In the genomic region with DNA sequence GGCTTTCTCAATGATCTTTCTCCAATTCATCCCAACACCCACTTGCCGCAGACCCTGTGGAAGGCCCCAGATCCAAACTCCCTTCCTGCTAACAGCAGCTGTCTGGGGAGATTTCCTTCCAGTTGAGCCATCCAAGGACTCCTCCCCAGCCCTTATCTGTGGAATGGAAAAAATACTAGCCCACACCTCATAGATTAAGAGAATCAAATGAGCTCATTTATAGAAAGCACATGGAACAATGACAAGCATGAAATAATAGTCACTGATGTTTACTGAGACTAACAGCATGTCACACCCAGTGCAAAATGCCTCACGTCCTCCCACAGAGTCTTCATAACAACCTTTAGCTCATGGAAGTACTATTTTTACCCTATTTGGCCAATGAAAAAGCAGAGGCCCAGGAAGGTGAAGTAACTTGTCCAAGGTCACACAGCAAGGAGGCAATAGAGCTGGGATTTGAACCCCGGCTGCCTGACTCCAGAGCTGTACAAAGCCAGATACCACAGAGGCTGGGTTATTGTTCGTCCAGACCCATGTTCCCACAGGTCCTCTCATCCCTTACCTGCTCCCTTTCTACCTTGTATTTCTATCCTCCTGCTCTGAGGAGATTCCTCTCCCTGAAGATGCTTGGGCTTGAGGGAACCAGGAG, we compare ENCODE assay signal across 11 cellular contexts. TPM values are rescaled to one million over a fixed set of nuclear protein-coding genes. Genes with fewer than 3 reads are reported as not detected.
DNase-seq lines count a peak whose midpoint lies in the region; ATAC-seq and TF ChIP-seq lines count a peak whose summit lies in the region.
"Had no signal": no experiment of that assay in that cellular context is flagged by ENCODE, and none has a peak within 500 bp of the region (broad histone marks: within the 10 kb centered on the region; RNA-seq: fewer than 3 reads in every experiment).

No MANE protein-coding gene starts in this region.

- no peak for ATAC-seq in GM18867 (IDR thresholded peaks at IDR 0.05; ENCODE audit: unreplicated experiment)

- H3K4me1 ChIP-seq in HEK293 (ENCODE audit: control insufficient read depth, insufficient read depth, low read length) (no peaks in the 10 kb centered on the region), ovary (ENCODE audit: insufficient read depth) (peaks cover 8% of the 10 kb centered on the region)

- H3K4me1 Mint-ChIP-seq in activated CD4-positive, alpha-beta memory T cell treated with anti-CD3 and anti-CD28 coated beads, Interleukin-2, amount 10 ng/mL, durations not matched to agents 7 days and 5 days: peaks cover 75% of the 10 kb centered on the region

- CTCF ChIA-PET in HEK293 (lab: Yijun Ruan, JAX): interaction anchor here (0.6 to 1.6 kb wide), 5 partner anchors 11 to 298 kb away, joined by 3 to 5 read pairs (median 3); no protein-coding TSS in a partner anchor
- CTCF ChIA-PET in activated CD4-positive, alpha-beta memory T cell treated with anti-CD3 and anti-CD28 coated beads, Interleukin-2, amount 10 ng/mL, durations not matched to agents 7 days and 5 days (lab: Charles Lee): interaction anchor here (0.7 to 2.3 kb wide), 5 partner anchors 11 to 54 kb away, joined by 3 to 19 read pairs (median 4); no protein-coding TSS in a partner anchor

- H3K27ac ChIP-seq in HEK293 (ENCODE audit: extremely low read depth, low read depth, low read length) (no peak overlapping the region), ovary (peak overlapping the region; percentile 45 to 70)

- WGBS in ovary, 3 donors: 28 to 32% (median 29%) methylated on average over 4 of the region's 4 CpGs

- TF ChIP-seq EP300 in ovary (IDR thresholded peaks at IDR 0.05): peak; percentile 28

- peaks cover 58% of the 10 kb centered on the region for H3K36me3 Mint-ChIP-seq in activated CD4-positive, alpha-beta memory T cell treated with anti-CD3 and anti-CD28 coated beads, Interleukin-2, amount 10 ng/mL, durations not matched to agents 7 days and 5 days (ENCODE audit: low read depth)

- TF ChIP-seq CTCF in HEK293 (tag by site-specific recombination; IDR thresholded peaks at IDR 0.05) (no peak), fibroblast of villous mesenchyme (IDR thresholded peaks at IDR 0.05; ENCODE audit: insufficient read depth, low read depth, low read length) (no peak), ovary (IDR thresholded peaks at IDR 0.05) (no peak)

- intact Hi-C loops in ovary (cut with DNase I): no loop called here

- POLR2A ChIA-PET in HEK293 (lab: Yijun Ruan, JAX): no interaction called here
- POLR2A ChIA-PET in activated CD4-positive, alpha-beta memory T cell treated with anti-CD3 and anti-CD28 coated beads, Interleukin-2, amount 10 ng/mL, durations not matched to agents 7 days and 5 days (lab: Charles Lee): interaction anchor here (0.7 to 2.3 kb wide), 9 partner anchors 9 to 344 kb away, joined by 3 to 14 read pairs (median 3); partner anchors contain the start of genes RNF114 and ZNFX1

- H3K36me3 ChIP-seq in HEK293 (ENCODE audit: control insufficient read depth in 2 of 2, insufficient read depth in 1 of 2, low read length in 2 of 2) (no peaks in the 10 kb centered on the region), ovary (no peaks in the 10 kb centered on the region)

- peak overlapping the region; percentile 99 for H3K27ac Mint-ChIP-seq in activated CD4-positive, alpha-beta memory T cell treated with anti-CD3 and anti-CD28 coated beads, Interleukin-2, amount 10 ng/mL, durations not matched to agents 7 days and 5 days

- peaks cover 14% of the 10 kb centered on the region for H3K9me3 Mint-ChIP-seq in activated CD4-positive, alpha-beta memory T cell treated with anti-CD3 and anti-CD28 coated beads, Interleukin-2, amount 10 ng/mL, durations not matched to agents 7 days and 5 days

- no peaks in the 10 kb centered on the region for H3K27me3 ChIP-seq in ovary

- H3K4me3 ChIP-seq in HEK293 (ENCODE audit: low read depth, low read length): no peak overlapping the region
- H3K4me3 ChIP-seq in fibroblast of villous mesenchyme (ENCODE audit: low read depth, low read length): no peak overlapping the region
- no peak overlapping the region for H3K4me3 ChIP-seq in ovary

- no peak for DNase-seq in activated CD4-positive, alpha-beta memory T cell treated with anti-CD3 and anti-CD28 coated beads, Interleukin-2, amount 10 ng/mL, durations not matched to agents 7 days and 5 days
- DNase-seq in fibroblast of villous mesenchyme (ENCODE audit: low read depth): peak; percentile 59
- DNase-seq in ovary: peak in 2 of 5 donors; percentile 44 to 50
- no peak for DNase-seq in NCI-H1930 (lab: John Stamatoyannopoulos, UW)
- DNase-seq in 8988T: no peak
- no peak for DNase-seq in AML-193 (lab: John Stamatoyannopoulos, UW)
- DNase-seq: DMS79, mesendoderm, NCI-H2081 treated with DMSO at 0.1 percent for 48 hours had no signal

- no peaks in the 10 kb centered on the region for H3K27me3 Mint-ChIP-seq in activated CD4-positive, alpha-beta memory T cell treated with anti-CD3 and anti-CD28 coated beads, Interleukin-2, amount 10 ng/mL, durations not matched to agents 7 days and 5 days

- TF ChIP-seq POLR2A in ovary (IDR thresholded peaks at IDR 0.05): no peak

- H3K9me3 ChIP-seq in HEK293 (ENCODE audit: control insufficient read depth, insufficient read depth, low read depth, low read length) (no peaks in the 10 kb centered on the region), ovary (no peaks in the 10 kb centered on the region)

- peak overlapping the region; percentile 98 for H3K4me3 Mint-ChIP-seq in activated CD4-positive, alpha-beta memory T cell treated with anti-CD3 and anti-CD28 coated beads, Interleukin-2, amount 10 ng/mL, durations not matched to agents 7 days and 5 days

TF ChIP-seq in HEK293, 187 proteins besides CTCF, POLR2A, EP300 and RAD21:
- TF ChIP-seq, protein P1, sequence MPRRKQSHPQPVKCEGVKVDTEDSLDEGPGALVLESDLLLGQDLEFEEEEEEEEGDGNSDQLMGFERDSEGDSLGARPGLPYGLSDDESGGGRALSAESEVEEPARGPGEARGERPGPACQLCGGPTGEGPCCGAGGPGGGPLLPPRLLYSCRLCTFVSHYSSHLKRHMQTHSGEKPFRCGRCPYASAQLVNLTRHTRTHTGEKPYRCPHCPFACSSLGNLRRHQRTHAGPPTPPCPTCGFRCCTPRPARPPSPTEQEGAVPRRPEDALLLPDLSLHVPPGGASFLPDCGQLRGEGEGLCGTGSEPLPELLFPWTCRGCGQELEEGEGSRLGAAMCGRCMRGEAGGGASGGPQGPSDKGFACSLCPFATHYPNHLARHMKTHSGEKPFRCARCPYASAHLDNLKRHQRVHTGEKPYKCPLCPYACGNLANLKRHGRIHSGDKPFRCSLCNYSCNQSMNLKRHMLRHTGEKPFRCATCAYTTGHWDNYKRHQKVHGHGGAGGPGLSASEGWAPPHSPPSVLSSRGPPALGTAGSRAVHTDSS (tag by site-specific recombination; IDR thresholded peaks at IDR 0.05): no peak
- TF ChIP-seq KLF1 (tag by site-specific recombination; IDR thresholded peaks at IDR 0.05): peak; percentile 26; the same call in 1 of the 2 replicates

RNA-seq across cellular contexts. Expression of gene PTGIS, which starts 23.4 kb away (rescaled TPM):
- total RNA-seq in activated CD4-positive, alpha-beta memory T cell treated with anti-CD3 and anti-CD28 coated beads, Interleukin-2, amount 10 ng/mL, durations not matched to agents 7 days and 5 days: 1 to 10 TPM; 1.6 to 2.8 TPM
- total RNA-seq in fibroblast of villous mesenchyme: 2.2 and 6.1 TPM in 2 replicates
- total RNA-seq in ovary: 100 to 1,000 TPM in 5 of 7 donors, 10 to 100 TPM in 2; 38.3 to 221 (median 160) TPM
- 100 to 1,000 TPM in 1 of 2 donors, 10 to 100 TPM in 1; 42.4 to 130 TPM for polyA plus RNA-seq in ovary
